Comparison of ENCODE assay signal across 8 cellular contexts in the genomic region with DNA sequence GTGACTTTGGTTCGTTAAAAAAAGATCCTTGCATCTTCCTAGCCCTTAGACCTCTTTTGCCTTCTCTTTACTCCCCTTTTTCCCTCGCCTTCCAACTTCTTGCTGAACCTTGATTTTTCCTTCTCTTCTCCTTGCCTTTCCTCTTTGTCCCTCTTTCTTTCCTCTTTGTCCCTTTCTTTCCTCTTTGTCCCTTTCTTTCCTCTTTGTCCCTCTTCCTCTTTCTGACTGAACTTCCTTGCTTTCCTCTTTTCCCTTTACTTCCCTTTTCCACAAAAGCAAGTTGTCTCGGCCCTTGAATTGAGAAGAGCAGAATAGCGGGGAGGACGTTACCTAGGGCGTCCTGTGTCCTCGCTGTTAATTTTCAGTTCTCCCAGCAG. TPM values are rescaled to one million over a fixed set of nuclear protein-coding genes. Genes with fewer than 3 reads are reported as not detected.
DNase-seq lines count a peak whose midpoint lies in the region; ATAC-seq, FAIRE-seq and TF ChIP-seq lines count a peak whose summit lies in the region.

No MANE protein-coding gene starts in this region.

- H3K4me3 ChIP-seq in HepG2 (replicated peaks in 1 of 3; ENCODE audit: insufficient read depth in 1 of 3, low read depth in 2 of 3, low read length in 3 of 3) (peak overlapping the region; percentile 81 to 88 (median 85)), upper lobe of left lung (peak overlapping the region; percentile 60 to 88 (median 74))

- no TSS peak for BruUV-seq in HepG2 (replicated peaks; lab: Mats Ljungman, UMichigan)

- H3K9me3 Mint-ChIP-seq in activated naive CD4-positive, alpha-beta T cell treated with anti-CD3 and anti-CD28 coated beads, Interleukin-2, amount 10 ng/mL, durations not matched to agents 7 days and 5 days: no peaks in the 10 kb centered on the region
- no peaks in the 10 kb centered on the region for H3K9me3 Mint-ChIP-seq in activated T-helper 17 cell treated with anti-CD3 and anti-CD28 coated beads, Interleukin-2, amount 50 U/mL, for 72 hours

- FAIRE-seq in HepG2 (lab: Jason Lieb, UNC): no peak

- POLR2A ChIA-PET in HepG2 (lab: Yijun Ruan, JAX): no interaction called here

- in situ Hi-C loops in HepG2 (cut with HindIII; ENCODE audit: extremely low pct_ligation_motif_present, low pct_unique_long_range_greater_than_20kb): loop anchor here (5.0 to 25.0 kb wide), 4 partner anchors 59 to 489 kb away; no protein-coding TSS in a partner anchor

- TF ChIP-seq RAD21 in HepG2 (CRISPR knock-in tag; IDR thresholded peaks at IDR 0.05): no peak

- intact Hi-C loops in HepG2 (cut with micrococcal nuclease; ENCODE audit: unreplicated experiment): loop anchor here (1.0 to 5.0 kb wide), 10 partner anchors 61 to 696 kb away; a partner anchor contains a TSS

- H3K9me3 ChIP-seq in HepG2 (ENCODE audit: low read length): no peaks in the 10 kb centered on the region
- no peaks in the 10 kb centered on the region for H3K9me3 ChIP-seq in upper lobe of left lung

- H3K27ac ChIP-seq in HepG2 (ENCODE audit: extremely low read length, insufficient read depth, low read length): no peak overlapping the region
- H3K27ac ChIP-seq in upper lobe of left lung: peak overlapping the region in 3 of 4 donors; percentile 17 to 90 (median 83)

- peaks cover 31% of the 10 kb centered on the region for H3K4me1 Mint-ChIP-seq in activated naive CD4-positive, alpha-beta T cell treated with anti-CD3 and anti-CD28 coated beads, Interleukin-2, amount 10 ng/mL, durations not matched to agents 7 days and 5 days
- H3K4me1 Mint-ChIP-seq in activated T-helper 17 cell treated with anti-CD3 and anti-CD28 coated beads, Interleukin-2, amount 50 U/mL, for 72 hours: peaks cover 25% of the 10 kb centered on the region

- no peaks in the 10 kb centered on the region for H3K36me3 ChIP-seq in HepG2 (replicated peaks in 1 of 2; ENCODE audit: control insufficient read depth in 1 of 2, insufficient read depth in 2 of 2, low read length in 2 of 2)
- H3K36me3 ChIP-seq in upper lobe of left lung: no peaks in the 10 kb centered on the region

- ATAC-seq in activated T-helper 17 cell treated with anti-CD3 and anti-CD28 coated beads, Interleukin-2, amount 50 U/mL, for 72 hours (replicated peaks): no peak
- ATAC-seq in HepG2 (no peak), upper lobe of left lung (ENCODE audit: low FRiP score in 2 of 2) (no peak), HG02588 (IDR thresholded peaks at IDR 0.05; ENCODE audit: unreplicated experiment) (no peak)

- H3K4me1 ChIP-seq in HepG2 (ENCODE audit: insufficient read depth, low read length): peaks cover 26% of the 10 kb centered on the region
- peaks cover 15 to 39% (median 28%) of the 10 kb centered on the region in 4 donors for H3K4me1 ChIP-seq in upper lobe of left lung

- H3K27me3 Mint-ChIP-seq in activated naive CD4-positive, alpha-beta T cell treated with anti-CD3 and anti-CD28 coated beads, Interleukin-2, amount 10 ng/mL, durations not matched to agents 7 days and 5 days: no peaks in the 10 kb centered on the region
- no peaks in the 10 kb centered on the region for H3K27me3 Mint-ChIP-seq in activated T-helper 17 cell treated with anti-CD3 and anti-CD28 coated beads, Interleukin-2, amount 50 U/mL, for 72 hours

- H3K27ac Mint-ChIP-seq in activated naive CD4-positive, alpha-beta T cell treated with anti-CD3 and anti-CD28 coated beads, Interleukin-2, amount 10 ng/mL, durations not matched to agents 7 days and 5 days: peak overlapping the region; percentile 99
- H3K27ac Mint-ChIP-seq in activated T-helper 17 cell treated with anti-CD3 and anti-CD28 coated beads, Interleukin-2, amount 50 U/mL, for 72 hours: peak overlapping the region; percentile 95

- peak overlapping the region; percentile 19; the same call in 1 of the 2 replicates for H3K9ac ChIP-seq in HepG2 (ENCODE audit: insufficient read depth, low read depth, low read length)

- TF ChIP-seq CTCF in HepG2 (CRISPR knock-in tag; IDR thresholded peaks at IDR 0.05): no peak
- TF ChIP-seq CTCF in upper lobe of left lung (IDR thresholded peaks at IDR 0.05): no peak

- no peak for TF ChIP-seq POLR2A in HepG2 (IDR thresholded peaks at IDR 0.05; ENCODE audit: insufficient read depth in 1 of 2, low read depth in 2 of 2, low read length in 2 of 2)
- no peak for TF ChIP-seq POLR2A in upper lobe of left lung (IDR thresholded peaks at IDR 0.05)

- H3K79me2 ChIP-seq in HepG2 (ENCODE audit: insufficient read depth, low read length): peaks cover 8% of the 10 kb centered on the region

- no peak for TF ChIP-seq EP300 in HepG2 (IDR thresholded peaks at IDR 0.05; ENCODE audit: low read depth in 2 of 2, low read length in 2 of 2)
- no peak for TF ChIP-seq EP300 in HepG2 (CRISPR knock-in tag; IDR thresholded peaks at IDR 0.05; ENCODE audit: borderline replicate concordance)
- TF ChIP-seq EP300 in upper lobe of left lung (IDR thresholded peaks at IDR 0.05): no peak

- H3K27me3 ChIP-seq in HepG2 (ENCODE audit: control insufficient read depth in 1 of 2, insufficient read depth in 2 of 2, low read length in 2 of 2) (peaks cover 0 to 24% of the 10 kb centered on the region in 2 experiments; a peak in 2 of 5 replicates), upper lobe of left lung (no peaks in the 10 kb centered on the region)

- 1% methylated on average over 7 of the region's 7 CpGs for WGBS in HepG2 (ENCODE audit: low lambda C conversion rate)
- WGBS in upper lobe of left lung, 2 donors: 5 to 6% methylated on average over 7 of the region's 7 CpGs

- peak overlapping the region; percentile 97 for H3K4me2 ChIP-seq in HepG2 (ENCODE audit: low read depth, low read length)

- CTCF ChIA-PET in activated naive CD4-positive, alpha-beta T cell treated with anti-CD3 and anti-CD28 coated beads, Interleukin-2, amount 10 ng/mL, durations not matched to agents 7 days and 5 days (lab: Charles Lee): interaction anchor here (1.0 to 3.4 kb wide), 6 partner anchors 19 to 677 kb away, joined by 3 to 23 read pairs (median 10); no protein-coding TSS in a partner anchor
- CTCF ChIA-PET in HepG2 (lab: Yijun Ruan, JAX; ENCODE audit: low intra/inter-chr PET ratio, low total read pairs): interaction anchor here (1.2 to 2.1 kb wide), 2 partner anchors 268 to 318 kb away, joined by 5 to 23 read pairs; no protein-coding TSS in a partner anchor

- peaks cover 25% of the 10 kb centered on the region for H3K36me3 Mint-ChIP-seq in activated naive CD4-positive, alpha-beta T cell treated with anti-CD3 and anti-CD28 coated beads, Interleukin-2, amount 10 ng/mL, durations not matched to agents 7 days and 5 days
- H3K36me3 Mint-ChIP-seq in activated T-helper 17 cell treated with anti-CD3 and anti-CD28 coated beads, Interleukin-2, amount 50 U/mL, for 72 hours (ENCODE audit: low read depth): peaks cover 37% of the 10 kb centered on the region

- H2AFZ ChIP-seq in HepG2 (ENCODE audit: low read length): peak overlapping the region; percentile 82

- peak overlapping the region; percentile 98 for H3K4me3 Mint-ChIP-seq in activated naive CD4-positive, alpha-beta T cell treated with anti-CD3 and anti-CD28 coated beads, Interleukin-2, amount 10 ng/mL, durations not matched to agents 7 days and 5 days
- peak overlapping the region; percentile 92 for H3K4me3 Mint-ChIP-seq in activated T-helper 17 cell treated with anti-CD3 and anti-CD28 coated beads, Interleukin-2, amount 50 U/mL, for 72 hours

- H4K20me1 ChIP-seq in HepG2 (ENCODE audit: insufficient read depth, low read length): no peaks in the 10 kb centered on the region

- no peak for DNase-seq in activated naive CD4-positive, alpha-beta T cell treated with anti-CD3 and anti-CD28 coated beads, Interleukin-2, amount 10 ng/mL, durations not matched to agents 7 days and 5 days
- no peak for DNase-seq in activated naive CD4-positive, alpha-beta T cell (lab: John Stamatoyannopoulos, UW)
- DNase-seq in HepG2 (ENCODE audit: low spot score) (no peak), upper lobe of left lung (no peak), hypothalamus (lab: John Stamatoyannopoulos, UW) (no peak), NCI-H1930 (lab: John Stamatoyannopoulos, UW) (no peak)

TF ChIP-seq in HepG2, 621 proteins besides CTCF, POLR2A, EP300 and RAD21 (continues in another document):
- TF ChIP-seq SETDB1 (CRISPR knock-in tag; IDR thresholded peaks at IDR 0.05; ENCODE audit: borderline replicate concordance) (0 out of 2 replicates have a peak, but pooled peaks have one; percentile 44), ADNP (CRISPR knock-in tag; IDR thresholded peaks at IDR 0.05) (no peak), ZNF589 (CRISPR knock-in tag; conservative IDR thresholded peaks at IDR 0.05) (no peak), DMAP1 (CRISPR knock-in tag; IDR thresholded peaks at IDR 0.05) (no peak)

RNA-seq across cellular contexts. Expression of a gene that starts 1.4 kb away (rescaled TPM):
- 10 to 100 TPM; 45.7 to 54.9 TPM for total RNA-seq in activated T-helper 17 cell treated with anti-CD3 and anti-CD28 coated beads, Interleukin-2, amount 50 U/mL, for 72 hours
- total RNA-seq in HepG2 (2016; rRNA removed; fragmentation: Illumina TruSeq; extraction: Trizol) (12.3 and 18.5 TPM in 2 replicates), upper lobe of left lung (10 to 100 TPM; 13.8 to 30.4 (median 20.9) TPM)
- 6.6 and 7.9 TPM in 2 replicates for total RNA-seq in HepG2 (2016; cell fraction: cytosol; rRNA removed; fragmentation: Illumina TruSeq; extraction: Trizol; ENCODE audit: low read depth)
- total RNA-seq in HepG2 (2016; cell fraction: insoluble cytoplasmic fraction; rRNA removed; fragmentation: Illumina TruSeq; extraction: Trizol): 13.2 and 18.3 TPM in 2 replicates
- total RNA-seq in HepG2 (2016; cell fraction: membrane; rRNA removed; fragmentation: Illumina TruSeq; extraction: Trizol): 11.5 and 12.6 TPM in 2 replicates
- 9.7 and 10.3 TPM in 2 replicates for total RNA-seq in HepG2 (2016; cell fraction: nucleus; rRNA removed; fragmentation: Illumina TruSeq; extraction: Trizol)
- 10.5 and 12.6 TPM in 2 replicates for polyA plus RNA-seq in HepG2 (2011; rRNA removed)
- 5.8 and 8.5 TPM in 2 replicates for polyA plus RNA-seq in HepG2 (2011; cell fraction: cytosol; rRNA removed)
- polyA plus RNA-seq in HepG2 (2011; cell fraction: nucleus; rRNA removed): 3.2 and 3.4 TPM in 2 replicates
- 9.3 and 11.0 TPM in 2 replicates for polyA plus RNA-seq in HepG2 (2012)
- 2.4 and 3.5 TPM in 2 replicates for polyA plus RNA-seq in HepG2 (2016; cell fraction: cytosol; fragmentation: Illumina TruSeq; extraction: Trizol; ENCODE audit: low read depth)
- 14.6 and 16.0 TPM in 2 replicates for polyA plus RNA-seq in HepG2 (2016; cell fraction: insoluble cytoplasmic fraction; fragmentation: Illumina TruSeq; extraction: Trizol; ENCODE audit: low read depth)
- 6.3 and 7.5 TPM in 2 replicates for polyA plus RNA-seq in HepG2 (2016; cell fraction: membrane; fragmentation: Illumina TruSeq; extraction: Trizol; ENCODE audit: low read depth)
- polyA plus RNA-seq in HepG2 (2016; cell fraction: nucleus; fragmentation: Illumina TruSeq; extraction: Trizol; ENCODE audit: insufficient read depth, low read depth): 6.8 and 9.3 TPM in 2 replicates
- 8.6 and 26.1 TPM in 2 replicates for polyA minus RNA-seq in HepG2 (2011; rRNA and poly(A)+ RNA removed; ENCODE audit: low replicate concordance)
- polyA minus RNA-seq in HepG2 (2011; cell fraction: cytosol; rRNA and poly(A)+ RNA removed): 7.9 and 11.1 TPM in 2 replicates
- polyA minus RNA-seq in HepG2 (2011; cell fraction: nucleus; rRNA and poly(A)+ RNA removed): 18.5 TPM in 2 replicates
